ENCODE assay signal across 1 cellular context in the genomic region with DNA sequence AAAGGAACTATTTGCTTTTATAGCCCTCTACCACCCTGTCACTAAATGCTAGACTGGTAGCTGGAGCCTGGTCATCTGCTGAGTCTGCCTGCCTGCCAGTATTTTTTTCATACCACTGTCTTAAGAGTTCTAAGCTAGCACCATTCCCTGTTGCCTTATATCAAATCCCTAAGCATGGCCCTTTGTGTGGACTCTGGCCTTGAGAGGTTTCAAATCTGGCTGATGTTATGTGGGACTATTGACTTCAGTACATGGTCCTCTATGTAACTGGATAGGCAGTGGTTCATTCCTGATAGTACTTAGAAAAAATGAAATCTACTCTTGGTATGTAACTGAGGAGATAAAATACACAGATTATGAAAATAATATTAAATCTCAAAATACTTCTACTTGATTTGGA.
TF ChIP-seq lines count a peak whose summit lies in the region.

No MANE protein-coding gene starts in this region.

TF ChIP-seq in IMR-90, 13 proteins besides CTCF, POLR2A, EP300 and RAD21 (continued from another document):
- TF ChIP-seq, protein P1, sequence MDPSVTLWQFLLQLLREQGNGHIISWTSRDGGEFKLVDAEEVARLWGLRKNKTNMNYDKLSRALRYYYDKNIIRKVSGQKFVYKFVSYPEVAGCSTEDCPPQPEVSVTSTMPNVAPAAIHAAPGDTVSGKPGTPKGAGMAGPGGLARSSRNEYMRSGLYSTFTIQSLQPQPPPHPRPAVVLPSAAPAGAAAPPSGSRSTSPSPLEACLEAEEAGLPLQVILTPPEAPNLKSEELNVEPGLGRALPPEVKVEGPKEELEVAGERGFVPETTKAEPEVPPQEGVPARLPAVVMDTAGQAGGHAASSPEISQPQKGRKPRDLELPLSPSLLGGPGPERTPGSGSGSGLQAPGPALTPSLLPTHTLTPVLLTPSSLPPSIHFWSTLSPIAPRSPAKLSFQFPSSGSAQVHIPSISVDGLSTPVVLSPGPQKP (IDR thresholded peaks at IDR 0.05; ENCODE audit: borderline replicate concordance, low read depth, low read length), result no peak
- TF ChIP-seq NFE2L2 (IDR thresholded peaks at IDR 0.05; ENCODE audit: low read depth, low read length) (no peak), CEBPB (IDR thresholded peaks at IDR 0.05; ENCODE audit: low read depth, low read length) (no peak), MAZ (IDR thresholded peaks at IDR 0.05; ENCODE audit: borderline replicate concordance, low read depth, low read length) (no peak), BHLHE40 (IDR thresholded peaks at IDR 0.05; ENCODE audit: low read depth, low read length) (no peak), MAFK (IDR thresholded peaks at IDR 0.05; ENCODE audit: low read depth, low read length) (no peak), MXI1 (IDR thresholded peaks at IDR 0.05; ENCODE audit: borderline replicate concordance, low read depth, low read length) (no peak)
- TF ChIP-seq, protein P2, sequence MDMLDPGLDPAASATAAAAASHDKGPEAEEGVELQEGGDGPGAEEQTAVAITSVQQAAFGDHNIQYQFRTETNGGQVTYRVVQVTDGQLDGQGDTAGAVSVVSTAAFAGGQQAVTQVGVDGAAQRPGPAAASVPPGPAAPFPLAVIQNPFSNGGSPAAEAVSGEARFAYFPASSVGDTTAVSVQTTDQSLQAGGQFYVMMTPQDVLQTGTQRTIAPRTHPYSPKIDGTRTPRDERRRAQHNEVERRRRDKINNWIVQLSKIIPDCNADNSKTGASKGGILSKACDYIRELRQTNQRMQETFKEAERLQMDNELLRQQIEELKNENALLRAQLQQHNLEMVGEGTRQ (IDR thresholded peaks at IDR 0.05; ENCODE audit: low read depth, low read length), result no peak
